Comparison of ENCODE assay signal across 2 cellular contexts in the genomic region with DNA sequence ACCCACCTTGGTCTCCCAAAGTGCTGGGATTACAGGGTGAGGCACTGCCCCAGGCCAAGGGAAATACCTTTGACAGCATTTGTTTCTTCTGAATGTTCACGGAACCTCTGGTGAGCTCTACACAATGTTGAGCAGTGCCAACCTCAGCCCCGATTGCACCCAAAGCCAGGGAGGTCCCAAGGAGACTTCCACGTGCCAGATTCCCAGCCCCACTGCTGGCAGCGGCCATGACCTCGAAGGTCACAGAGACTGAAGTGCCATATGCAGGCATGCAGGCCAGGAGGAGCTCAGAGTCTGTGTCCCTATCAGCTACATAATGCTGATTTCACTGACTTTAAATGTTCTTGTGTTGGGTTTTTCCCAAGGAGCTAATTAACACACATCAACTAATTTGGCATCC.
TF ChIP-seq lines count a peak whose summit lies in the region.

No MANE protein-coding gene starts in this region.

TF ChIP-seq in IMR-90, 13 proteins besides CTCF, POLR2A, EP300 and RAD21:
- TF ChIP-seq RCOR1 (IDR thresholded peaks at IDR 0.05; ENCODE audit: insufficient replicate concordance, low read length) (no peak), MAFK (IDR thresholded peaks at IDR 0.05; ENCODE audit: low read depth, low read length) (no peak), FOS (IDR thresholded peaks at IDR 0.05; ENCODE audit: low read depth, low read length) (no peak), MXI1 (IDR thresholded peaks at IDR 0.05; ENCODE audit: borderline replicate concordance, low read depth, low read length) (no peak), BHLHE40 (IDR thresholded peaks at IDR 0.05; ENCODE audit: low read depth, low read length) (no peak), MAZ (IDR thresholded peaks at IDR 0.05; ENCODE audit: borderline replicate concordance, low read depth, low read length) (no peak), CHD1 (IDR thresholded peaks at IDR 0.05; ENCODE audit: low read depth, low read length) (no peak), RFX5 (IDR thresholded peaks at IDR 0.05; ENCODE audit: low read depth, low read length) (no peak), SMC3 (IDR thresholded peaks at IDR 0.05; ENCODE audit: low read depth, low read length) (no peak), NFE2L2 (IDR thresholded peaks at IDR 0.05; ENCODE audit: low read depth, low read length) (no peak), CEBPB (IDR thresholded peaks at IDR 0.05; ENCODE audit: low read depth, low read length) (no peak)
- TF ChIP-seq, protein P1, sequence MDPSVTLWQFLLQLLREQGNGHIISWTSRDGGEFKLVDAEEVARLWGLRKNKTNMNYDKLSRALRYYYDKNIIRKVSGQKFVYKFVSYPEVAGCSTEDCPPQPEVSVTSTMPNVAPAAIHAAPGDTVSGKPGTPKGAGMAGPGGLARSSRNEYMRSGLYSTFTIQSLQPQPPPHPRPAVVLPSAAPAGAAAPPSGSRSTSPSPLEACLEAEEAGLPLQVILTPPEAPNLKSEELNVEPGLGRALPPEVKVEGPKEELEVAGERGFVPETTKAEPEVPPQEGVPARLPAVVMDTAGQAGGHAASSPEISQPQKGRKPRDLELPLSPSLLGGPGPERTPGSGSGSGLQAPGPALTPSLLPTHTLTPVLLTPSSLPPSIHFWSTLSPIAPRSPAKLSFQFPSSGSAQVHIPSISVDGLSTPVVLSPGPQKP (IDR thresholded peaks at IDR 0.05; ENCODE audit: borderline replicate concordance, low read depth, low read length): no peak

TF ChIP-seq in H1, 55 proteins besides CTCF, POLR2A, EP300 and RAD21:
- TF ChIP-seq, protein P2, sequence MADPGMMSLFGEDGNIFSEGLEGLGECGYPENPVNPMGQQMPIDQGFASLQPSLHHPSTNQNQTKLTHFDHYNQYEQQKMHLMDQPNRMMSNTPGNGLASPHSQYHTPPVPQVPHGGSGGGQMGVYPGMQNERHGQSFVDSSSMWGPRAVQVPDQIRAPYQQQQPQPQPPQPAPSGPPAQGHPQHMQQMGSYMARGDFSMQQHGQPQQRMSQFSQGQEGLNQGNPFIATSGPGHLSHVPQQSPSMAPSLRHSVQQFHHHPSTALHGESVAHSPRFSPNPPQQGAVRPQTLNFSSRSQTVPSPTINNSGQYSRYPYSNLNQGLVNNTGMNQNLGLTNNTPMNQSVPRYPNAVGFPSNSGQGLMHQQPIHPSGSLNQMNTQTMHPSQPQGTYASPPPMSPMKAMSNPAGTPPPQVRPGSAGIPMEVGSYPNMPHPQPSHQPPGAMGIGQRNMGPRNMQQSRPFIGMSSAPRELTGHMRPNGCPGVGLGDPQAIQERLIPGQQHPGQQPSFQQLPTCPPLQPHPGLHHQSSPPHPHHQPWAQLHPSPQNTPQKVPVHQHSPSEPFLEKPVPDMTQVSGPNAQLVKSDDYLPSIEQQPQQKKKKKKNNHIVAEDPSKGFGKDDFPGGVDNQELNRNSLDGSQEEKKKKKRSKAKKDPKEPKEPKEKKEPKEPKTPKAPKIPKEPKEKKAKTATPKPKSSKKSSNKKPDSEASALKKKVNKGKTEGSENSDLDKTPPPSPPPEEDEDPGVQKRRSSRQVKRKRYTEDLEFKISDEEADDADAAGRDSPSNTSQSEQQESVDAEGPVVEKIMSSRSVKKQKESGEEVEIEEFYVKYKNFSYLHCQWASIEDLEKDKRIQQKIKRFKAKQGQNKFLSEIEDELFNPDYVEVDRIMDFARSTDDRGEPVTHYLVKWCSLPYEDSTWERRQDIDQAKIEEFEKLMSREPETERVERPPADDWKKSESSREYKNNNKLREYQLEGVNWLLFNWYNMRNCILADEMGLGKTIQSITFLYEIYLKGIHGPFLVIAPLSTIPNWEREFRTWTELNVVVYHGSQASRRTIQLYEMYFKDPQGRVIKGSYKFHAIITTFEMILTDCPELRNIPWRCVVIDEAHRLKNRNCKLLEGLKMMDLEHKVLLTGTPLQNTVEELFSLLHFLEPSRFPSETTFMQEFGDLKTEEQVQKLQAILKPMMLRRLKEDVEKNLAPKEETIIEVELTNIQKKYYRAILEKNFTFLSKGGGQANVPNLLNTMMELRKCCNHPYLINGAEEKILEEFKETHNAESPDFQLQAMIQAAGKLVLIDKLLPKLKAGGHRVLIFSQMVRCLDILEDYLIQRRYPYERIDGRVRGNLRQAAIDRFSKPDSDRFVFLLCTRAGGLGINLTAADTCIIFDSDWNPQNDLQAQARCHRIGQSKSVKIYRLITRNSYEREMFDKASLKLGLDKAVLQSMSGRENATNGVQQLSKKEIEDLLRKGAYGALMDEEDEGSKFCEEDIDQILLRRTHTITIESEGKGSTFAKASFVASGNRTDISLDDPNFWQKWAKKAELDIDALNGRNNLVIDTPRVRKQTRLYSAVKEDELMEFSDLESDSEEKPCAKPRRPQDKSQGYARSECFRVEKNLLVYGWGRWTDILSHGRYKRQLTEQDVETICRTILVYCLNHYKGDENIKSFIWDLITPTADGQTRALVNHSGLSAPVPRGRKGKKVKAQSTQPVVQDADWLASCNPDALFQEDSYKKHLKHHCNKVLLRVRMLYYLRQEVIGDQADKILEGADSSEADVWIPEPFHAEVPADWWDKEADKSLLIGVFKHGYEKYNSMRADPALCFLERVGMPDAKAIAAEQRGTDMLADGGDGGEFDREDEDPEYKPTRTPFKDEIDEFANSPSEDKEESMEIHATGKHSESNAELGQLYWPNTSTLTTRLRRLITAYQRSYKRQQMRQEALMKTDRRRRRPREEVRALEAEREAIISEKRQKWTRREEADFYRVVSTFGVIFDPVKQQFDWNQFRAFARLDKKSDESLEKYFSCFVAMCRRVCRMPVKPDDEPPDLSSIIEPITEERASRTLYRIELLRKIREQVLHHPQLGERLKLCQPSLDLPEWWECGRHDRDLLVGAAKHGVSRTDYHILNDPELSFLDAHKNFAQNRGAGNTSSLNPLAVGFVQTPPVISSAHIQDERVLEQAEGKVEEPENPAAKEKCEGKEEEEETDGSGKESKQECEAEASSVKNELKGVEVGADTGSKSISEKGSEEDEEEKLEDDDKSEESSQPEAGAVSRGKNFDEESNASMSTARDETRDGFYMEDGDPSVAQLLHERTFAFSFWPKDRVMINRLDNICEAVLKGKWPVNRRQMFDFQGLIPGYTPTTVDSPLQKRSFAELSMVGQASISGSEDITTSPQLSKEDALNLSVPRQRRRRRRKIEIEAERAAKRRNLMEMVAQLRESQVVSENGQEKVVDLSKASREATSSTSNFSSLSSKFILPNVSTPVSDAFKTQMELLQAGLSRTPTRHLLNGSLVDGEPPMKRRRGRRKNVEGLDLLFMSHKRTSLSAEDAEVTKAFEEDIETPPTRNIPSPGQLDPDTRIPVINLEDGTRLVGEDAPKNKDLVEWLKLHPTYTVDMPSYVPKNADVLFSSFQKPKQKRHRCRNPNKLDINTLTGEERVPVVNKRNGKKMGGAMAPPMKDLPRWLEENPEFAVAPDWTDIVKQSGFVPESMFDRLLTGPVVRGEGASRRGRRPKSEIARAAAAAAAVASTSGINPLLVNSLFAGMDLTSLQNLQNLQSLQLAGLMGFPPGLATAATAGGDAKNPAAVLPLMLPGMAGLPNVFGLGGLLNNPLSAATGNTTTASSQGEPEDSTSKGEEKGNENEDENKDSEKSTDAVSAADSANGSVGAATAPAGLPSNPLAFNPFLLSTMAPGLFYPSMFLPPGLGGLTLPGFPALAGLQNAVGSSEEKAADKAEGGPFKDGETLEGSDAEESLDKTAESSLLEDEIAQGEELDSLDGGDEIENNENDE (IDR thresholded peaks at IDR 0.05; ENCODE audit: insufficient replicate concordance, low read length): no peak
- TF ChIP-seq SP4 (IDR thresholded peaks at IDR 0.05; ENCODE audit: low read length): no peak
- no peak for TF ChIP-seq SIN3A (conservative IDR thresholded peaks at IDR 0.05 in 1 of 2, IDR thresholded peaks at IDR 0.05 in 1 of 2; ENCODE audit: low read depth in 1 of 2, low read length in 2 of 2)
- TF ChIP-seq TEAD4 (IDR thresholded peaks at IDR 0.05; ENCODE audit: low read depth, low read length): no peak
- TF ChIP-seq TBP (IDR thresholded peaks at IDR 0.05; ENCODE audit: low read depth, low read length): no peak
